7 cellular contexts compared by ENCODE assay signal in the genomic region with DNA sequence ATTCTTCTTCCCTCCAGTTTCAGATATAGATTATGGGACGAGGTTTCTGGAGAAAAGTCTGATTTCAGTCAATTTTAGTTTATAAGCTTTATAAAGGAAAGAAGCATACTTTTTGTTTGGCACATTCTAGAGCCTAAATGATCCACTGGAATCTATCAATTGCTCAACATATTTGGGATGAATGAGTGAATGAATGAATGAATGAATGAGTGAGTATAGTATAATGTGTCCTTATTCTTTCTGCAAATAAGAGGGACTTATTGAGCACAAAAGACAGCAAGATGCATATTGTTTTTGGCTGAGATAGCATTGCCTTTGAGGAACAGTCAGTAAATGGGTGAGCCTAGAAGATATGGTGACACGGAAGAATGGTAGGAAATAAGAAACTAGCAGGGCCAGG.
"Had no signal": no experiment of that assay in that cellular context is flagged by ENCODE, and none has a peak within 500 bp of the region (broad histone marks: within the 10 kb centered on the region; RNA-seq: fewer than 3 reads in every experiment).

No MANE protein-coding gene starts in this region.

- FAIRE-seq: HTR-8/SVneo, K562 had no signal

- H3K4me3 Mint-ChIP-seq: IgD-negative memory B cell had no signal

- H3K27ac ChIP-seq: HL-60 had no signal

- H3K4me3 ChIP-seq: K562 had no signal

- H3K27me3 Mint-ChIP-seq: IgD-negative memory B cell had no signal

- H3K36me3 Mint-ChIP-seq: IgD-negative memory B cell had no signal

- H3K4me1 Mint-ChIP-seq: IgD-negative memory B cell had no signal

- ATAC-seq: K562 had no signal

- DNase-seq: IMR-90, KBM-7, KG1 had no signal

- H3K27ac Mint-ChIP-seq: IgD-negative memory B cell had no signal
